In genomic region chr20:57432874-57433491, GRCh38 we compare ENCODE assay signal across 1 cellular context.
A peak's percentile ranks its signal among the peaks of the same experiment; 100 is the strongest.
TF ChIP-seq lines count a peak whose summit lies in the region.

No MANE protein-coding gene starts in this region.

TF ChIP-seq in HepG2, 621 proteins besides CTCF, POLR2A, EP300 and RAD21 (continued from another document and continues in another):
- TF ChIP-seq ZNF33B (CRISPR knock-in tag; IDR thresholded peaks at IDR 0.05) (no peak), NONO (IDR thresholded peaks at IDR 0.05) (no peak), NONO (CRISPR knock-in tag; conservative IDR thresholded peaks at IDR 0.05) (no peak), ZNF773 (CRISPR knock-in tag; IDR thresholded peaks at IDR 0.05; ENCODE audit: borderline replicate concordance) (no peak), PAX8 (CRISPR knock-in tag; IDR thresholded peaks at IDR 0.05; ENCODE audit: borderline replicate concordance) (no peak), TAF1 (CRISPR knock-in tag; IDR thresholded peaks at IDR 0.05) (0 out of 2 replicates have a peak, but pooled peaks have one; percentile 18), ZNF703 (CRISPR knock-in tag; IDR thresholded peaks at IDR 0.05; ENCODE audit: borderline replicate concordance) (no peak), ZNF207 (IDR thresholded peaks at IDR 0.05; ENCODE audit: borderline replicate concordance) (no peak), NFRKB (IDR thresholded peaks at IDR 0.05) (no peak), AKNA (CRISPR knock-in tag; IDR thresholded peaks at IDR 0.05; ENCODE audit: borderline replicate concordance) (no peak), HDAC1 (CRISPR knock-in tag; IDR thresholded peaks at IDR 0.05) (no peak), MEF2D (CRISPR knock-in tag; IDR thresholded peaks at IDR 0.05) (peak; percentile 75; the same call in 1 of the 2 replicates), NPAS2 (CRISPR knock-in tag; IDR thresholded peaks at IDR 0.05; ENCODE audit: borderline replicate concordance) (no peak), TFDP1 (CRISPR knock-in tag; IDR thresholded peaks at IDR 0.05; ENCODE audit: borderline replicate concordance) (0 out of 2 replicates have a peak, but pooled peaks have one; percentile 48), ZNF563 (CRISPR knock-in tag; IDR thresholded peaks at IDR 0.05) (no peak), FOXM1 (CRISPR knock-in tag; IDR thresholded peaks at IDR 0.05) (no peak), SRSF9 (IDR thresholded peaks at IDR 0.05; ENCODE audit: borderline replicate concordance, insufficient read depth, low read depth, low read length, poor library complexity, severe bottlenecking) (no peak), ATF7 (IDR thresholded peaks at IDR 0.05) (no peak), ATF7 (CRISPR knock-in tag; IDR thresholded peaks at IDR 0.05) (no peak), ASH2L (IDR thresholded peaks at IDR 0.05; ENCODE audit: insufficient read length, low read depth, low read length) (no peak), NR2F1 (CRISPR knock-in tag; IDR thresholded peaks at IDR 0.05) (no peak), PTBP1 (IDR thresholded peaks at IDR 0.05; ENCODE audit: low read depth, low read length, poor library complexity, severe bottlenecking) (no peak), SP4 (CRISPR knock-in tag; IDR thresholded peaks at IDR 0.05) (no peak), DNMT3B (CRISPR knock-in tag; conservative IDR thresholded peaks at IDR 0.05) (no peak), ATAD3A (CRISPR knock-in tag; IDR thresholded peaks at IDR 0.05) (no peak), ZSCAN29 (CRISPR knock-in tag; conservative IDR thresholded peaks at IDR 0.05) (no peak), ZNF644 (CRISPR knock-in tag; IDR thresholded peaks at IDR 0.05; ENCODE audit: low read depth) (no peak), CBX1 (IDR thresholded peaks at IDR 0.05; ENCODE audit: low read depth) (no peak), IRF1 (CRISPR knock-in tag; IDR thresholded peaks at IDR 0.05; ENCODE audit: low read depth) (no peak), KDM5B (CRISPR knock-in tag; IDR thresholded peaks at IDR 0.05; ENCODE audit: borderline replicate concordance) (no peak), SMARCE1 (IDR thresholded peaks at IDR 0.05; ENCODE audit: borderline replicate concordance) (no peak), ARID5B (CRISPR knock-in tag; IDR thresholded peaks at IDR 0.05) (peak; percentile 21; the same call in 1 of the 2 replicates), BCL6 (CRISPR knock-in tag; IDR thresholded peaks at IDR 0.05) (no peak), ZNF607 (CRISPR knock-in tag; IDR thresholded peaks at IDR 0.05; ENCODE audit: borderline replicate concordance) (0 out of 2 replicates have a peak, but pooled peaks have one; percentile 34), ZNF143 (CRISPR knock-in tag; IDR thresholded peaks at IDR 0.05) (no peak), ZNF160 (CRISPR knock-in tag; IDR thresholded peaks at IDR 0.05) (no peak), KLF6 (CRISPR knock-in tag; IDR thresholded peaks at IDR 0.05) (no peak), AGO2 (optimal IDR thresholded peaks at IDR 0.05; ENCODE audit: low read depth, low read length) (no peak), SALL1 (CRISPR knock-in tag; IDR thresholded peaks at IDR 0.05) (0 out of 2 replicates have a peak, but pooled peaks have one; percentile 18)
- TF ChIP-seq, protein P1, sequence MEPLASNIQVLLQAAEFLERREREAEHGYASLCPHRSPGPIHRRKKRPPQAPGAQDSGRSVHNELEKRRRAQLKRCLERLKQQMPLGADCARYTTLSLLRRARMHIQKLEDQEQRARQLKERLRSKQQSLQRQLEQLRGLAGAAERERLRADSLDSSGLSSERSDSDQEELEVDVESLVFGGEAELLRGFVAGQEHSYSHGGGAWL (CRISPR knock-in tag; IDR thresholded peaks at IDR 0.05), result no peak
- TF ChIP-seq, protein P2, sequence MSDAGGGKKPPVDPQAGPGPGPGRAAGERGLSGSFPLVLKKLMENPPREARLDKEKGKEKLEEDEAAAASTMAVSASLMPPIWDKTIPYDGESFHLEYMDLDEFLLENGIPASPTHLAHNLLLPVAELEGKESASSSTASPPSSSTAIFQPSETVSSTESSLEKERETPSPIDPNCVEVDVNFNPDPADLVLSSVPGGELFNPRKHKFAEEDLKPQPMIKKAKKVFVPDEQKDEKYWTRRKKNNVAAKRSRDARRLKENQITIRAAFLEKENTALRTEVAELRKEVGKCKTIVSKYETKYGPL (CRISPR knock-in tag; IDR thresholded peaks at IDR 0.05), result no peak
- TF ChIP-seq, protein P3, sequence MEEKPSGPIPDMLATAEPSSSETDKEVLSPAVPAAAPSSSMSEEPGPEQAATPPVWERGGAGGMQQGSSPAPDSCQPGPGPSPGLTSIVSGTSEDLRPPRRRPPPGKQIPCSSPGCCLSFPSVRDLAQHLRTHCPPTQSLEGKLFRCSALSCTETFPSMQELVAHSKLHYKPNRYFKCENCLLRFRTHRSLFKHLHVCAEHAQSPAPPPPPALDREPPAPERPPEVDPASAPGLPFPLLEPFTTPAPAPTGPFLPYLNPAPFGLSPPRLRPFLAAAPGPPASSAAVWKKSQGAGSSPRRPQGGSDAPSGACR (CRISPR knock-in tag; IDR thresholded peaks at IDR 0.05), result no peak
- TF ChIP-seq, protein P4, sequence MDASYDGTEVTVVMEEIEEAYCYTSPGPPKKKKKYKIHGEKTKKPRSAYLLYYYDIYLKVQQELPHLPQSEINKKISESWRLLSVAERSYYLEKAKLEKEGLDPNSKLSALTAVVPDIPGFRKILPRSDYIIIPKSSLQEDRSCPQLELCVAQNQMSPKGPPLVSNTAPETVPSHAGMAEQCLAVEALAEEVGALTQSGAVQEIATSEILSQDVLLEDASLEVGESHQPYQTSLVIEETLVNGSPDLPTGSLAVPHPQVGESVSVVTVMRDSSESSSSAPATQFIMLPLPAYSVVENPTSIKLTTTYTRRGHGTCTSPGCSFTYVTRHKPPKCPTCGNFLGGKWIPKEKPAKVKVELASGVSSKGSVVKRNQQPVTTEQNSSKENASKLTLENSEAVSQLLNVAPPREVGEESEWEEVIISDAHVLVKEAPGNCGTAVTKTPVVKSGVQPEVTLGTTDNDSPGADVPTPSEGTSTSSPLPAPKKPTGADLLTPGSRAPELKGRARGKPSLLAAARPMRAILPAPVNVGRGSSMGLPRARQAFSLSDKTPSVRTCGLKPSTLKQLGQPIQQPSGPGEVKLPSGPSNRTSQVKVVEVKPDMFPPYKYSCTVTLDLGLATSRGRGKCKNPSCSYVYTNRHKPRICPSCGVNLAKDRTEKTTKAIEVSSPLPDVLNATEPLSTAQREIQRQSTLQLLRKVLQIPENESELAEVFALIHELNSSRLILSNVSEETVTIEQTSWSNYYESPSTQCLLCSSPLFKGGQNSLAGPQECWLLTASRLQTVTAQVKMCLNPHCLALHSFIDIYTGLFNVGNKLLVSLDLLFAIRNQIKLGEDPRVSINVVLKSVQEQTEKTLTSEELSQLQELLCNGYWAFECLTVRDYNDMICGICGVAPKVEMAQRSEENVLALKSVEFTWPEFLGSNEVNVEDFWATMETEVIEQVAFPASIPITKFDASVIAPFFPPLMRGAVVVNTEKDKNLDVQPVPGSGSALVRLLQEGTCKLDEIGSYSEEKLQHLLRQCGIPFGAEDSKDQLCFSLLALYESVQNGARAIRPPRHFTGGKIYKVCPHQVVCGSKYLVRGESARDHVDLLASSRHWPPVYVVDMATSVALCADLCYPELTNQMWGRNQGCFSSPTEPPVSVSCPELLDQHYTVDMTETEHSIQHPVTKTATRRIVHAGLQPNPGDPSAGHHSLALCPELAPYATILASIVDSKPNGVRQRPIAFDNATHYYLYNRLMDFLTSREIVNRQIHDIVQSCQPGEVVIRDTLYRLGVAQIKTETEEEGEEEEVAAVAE (CRISPR knock-in tag; IDR thresholded peaks at IDR 0.05; ENCODE audit: borderline replicate concordance), result no peak
- TF ChIP-seq, protein P5, sequence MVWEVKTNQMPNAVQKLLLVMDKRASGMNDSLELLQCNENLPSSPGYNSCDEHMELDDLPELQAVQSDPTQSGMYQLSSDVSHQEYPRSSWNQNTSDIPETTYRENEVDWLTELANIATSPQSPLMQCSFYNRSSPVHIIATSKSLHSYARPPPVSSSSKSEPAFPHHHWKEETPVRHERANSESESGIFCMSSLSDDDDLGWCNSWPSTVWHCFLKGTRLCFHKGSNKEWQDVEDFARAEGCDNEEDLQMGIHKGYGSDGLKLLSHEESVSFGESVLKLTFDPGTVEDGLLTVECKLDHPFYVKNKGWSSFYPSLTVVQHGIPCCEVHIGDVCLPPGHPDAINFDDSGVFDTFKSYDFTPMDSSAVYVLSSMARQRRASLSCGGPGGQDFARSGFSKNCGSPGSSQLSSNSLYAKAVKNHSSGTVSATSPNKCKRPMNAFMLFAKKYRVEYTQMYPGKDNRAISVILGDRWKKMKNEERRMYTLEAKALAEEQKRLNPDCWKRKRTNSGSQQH (CRISPR knock-in tag; IDR thresholded peaks at IDR 0.05; ENCODE audit: low read depth), result no peak
- TF ChIP-seq, protein P6, sequence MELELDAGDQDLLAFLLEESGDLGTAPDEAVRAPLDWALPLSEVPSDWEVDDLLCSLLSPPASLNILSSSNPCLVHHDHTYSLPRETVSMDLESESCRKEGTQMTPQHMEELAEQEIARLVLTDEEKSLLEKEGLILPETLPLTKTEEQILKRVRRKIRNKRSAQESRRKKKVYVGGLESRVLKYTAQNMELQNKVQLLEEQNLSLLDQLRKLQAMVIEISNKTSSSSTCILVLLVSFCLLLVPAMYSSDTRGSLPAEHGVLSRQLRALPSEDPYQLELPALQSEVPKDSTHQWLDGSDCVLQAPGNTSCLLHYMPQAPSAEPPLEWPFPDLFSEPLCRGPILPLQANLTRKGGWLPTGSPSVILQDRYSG (CRISPR knock-in tag; IDR thresholded peaks at IDR 0.05), result no peak
